24 cellular contexts compared by ENCODE assay signal in the genomic region with DNA sequence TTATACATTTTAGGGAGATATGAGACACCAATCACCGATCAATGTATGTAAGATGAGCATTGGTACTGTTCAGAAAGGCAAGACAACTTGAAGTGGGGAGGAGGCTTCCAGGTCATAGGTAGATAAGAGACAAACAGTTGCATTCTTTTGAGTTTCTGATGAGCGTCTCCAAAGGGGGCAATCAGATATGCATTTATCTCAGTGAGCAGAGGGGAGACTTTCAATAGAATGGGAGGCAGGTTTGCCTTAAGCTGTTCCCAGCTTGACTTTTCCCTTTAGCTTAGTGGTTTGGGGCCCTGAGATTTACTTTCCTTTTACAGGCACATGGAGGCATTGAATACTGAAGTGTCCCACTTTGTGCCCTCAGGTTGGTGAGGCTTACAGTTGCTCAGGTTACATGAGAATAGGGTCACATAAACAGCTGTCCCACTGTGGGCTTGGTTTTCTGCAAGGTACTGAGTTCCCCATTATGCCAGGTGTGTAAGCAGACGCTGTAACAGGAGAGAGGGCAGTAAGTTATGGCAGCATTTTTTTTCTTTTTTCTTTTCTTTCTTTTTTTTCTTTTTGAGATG.
"Had no signal": no experiment of that assay in that cellular context is flagged by ENCODE, and none has a peak within 500 bp of the region (broad histone marks: within the 10 kb centered on the region; RNA-seq: fewer than 3 reads in every experiment).

No MANE protein-coding gene starts in this region.

- H3K79me2 ChIP-seq: parathyroid adenoma had no signal

- H3K4me1 Mint-ChIP-seq: neural progenitor cell; stimulated activated memory B cell treated with anti-CD40 and anti-IgM and Interleukin-4, amounts not matched to agents 10 μg/mL and 1 μg/mL and 100 μg/mL, for 72 hours had no signal

- H3K9me3 ChIP-seq: gastrocnemius medialis, mucosa of descending colon, psoas muscle, right lobe of liver, upper lobe of left lung had no signal

- H2AFZ ChIP-seq: neural progenitor cell, parathyroid adenoma had no signal

- H3K36me3 Mint-ChIP-seq: naive thymus-derived CD8-positive, alpha-beta T cell; neural progenitor cell; stimulated activated memory B cell treated with anti-CD40 and anti-IgM and Interleukin-4, amounts not matched to agents 10 μg/mL and 1 μg/mL and 100 μg/mL, for 72 hours had no signal

- H3K27me3 ChIP-seq: dorsolateral prefrontal cortex, neural progenitor cell, right lobe of liver, upper lobe of left lung had no signal

- H3K27ac ChIP-seq: dorsolateral prefrontal cortex, epithelial cell of prostate, esophagus muscularis mucosa, gastrocnemius medialis, heart right ventricle, neural progenitor cell, parathyroid adenoma, psoas muscle, right lobe of liver, tibial artery, upper lobe of left lung had no signal

- ATAC-seq: gastrocnemius medialis; heart right ventricle; mucosa of descending colon; naive thymus-derived CD8-positive, alpha-beta T cell; psoas muscle; right lobe of liver; stimulated activated memory B cell treated with anti-CD40 and anti-IgM and Interleukin-4, amounts not matched to agents 10 μg/mL and 1 μg/mL and 100 μg/mL, for 72 hours had no signal

- H3K9me3 Mint-ChIP-seq: neural progenitor cell had no signal

- H3K4me2 ChIP-seq: neural progenitor cell had no signal

- H3K27ac Mint-ChIP-seq: neural progenitor cell; stimulated activated memory B cell treated with anti-CD40 and anti-IgM and Interleukin-4, amounts not matched to agents 10 μg/mL and 1 μg/mL and 100 μg/mL, for 72 hours had no signal

- H3K4me3 ChIP-seq: dorsolateral prefrontal cortex, esophagus muscularis mucosa, gastrocnemius medialis, heart right ventricle, mucosa of descending colon, neural progenitor cell, psoas muscle, right lobe of liver, tibial artery, upper lobe of left lung had no signal

- FAIRE-seq: islet of Langerhans had no signal

- H3K36me3 ChIP-seq: esophagus muscularis mucosa, gastrocnemius medialis, heart right ventricle, neural progenitor cell, right lobe of liver, tibial artery, upper lobe of left lung had no signal

- DNase-seq: cortex of kidney; effector memory CD4-positive, alpha-beta T cell; gastrocnemius medialis; heart right ventricle; hypothalamus; kidney glomerular epithelial cell; mammary epithelial cell; mucosa of descending colon; naive thymus-derived CD8-positive, alpha-beta T cell; nucleus accumbens; psoas muscle; retina; stimulated activated CD4-positive, alpha-beta T cell treated with anti-CD3 and anti-CD28 coated beads, Interleukin-4, amount 100 ng/mL, for 24 hours; tibial artery; upper lobe of left lung had no signal

- H3K9ac ChIP-seq: neural progenitor cell, parathyroid adenoma had no signal

- H3K4me1 ChIP-seq: esophagus muscularis mucosa, gastrocnemius medialis, heart right ventricle, neural progenitor cell, parathyroid adenoma, psoas muscle, right lobe of liver, tibial artery, upper lobe of left lung had no signal

- H3K4me3 Mint-ChIP-seq: naive thymus-derived CD8-positive, alpha-beta T cell; neural progenitor cell; stimulated activated memory B cell treated with anti-CD40 and anti-IgM and Interleukin-4, amounts not matched to agents 10 μg/mL and 1 μg/mL and 100 μg/mL, for 72 hours; stimulated activated naive CD8-positive, alpha-beta T cell treated with anti-CD3 and anti-CD28 coated beads, Interleukin-15, Interleukin-2, amounts not matched to agents 100 ng/mL and 50 ng/mL, for 24 hours had no signal
